ENCODE assay signal across 11 cellular contexts in genomic region chr1:186819140-186819539, GRCh38. TPM values are rescaled to one million over a fixed set of nuclear protein-coding genes. Genes with fewer than 3 reads are reported as not detected.
DNase-seq lines count a peak whose midpoint lies in the region; ATAC-seq and TF ChIP-seq lines count a peak whose summit lies in the region.
"Had no signal": no experiment of that assay in that cellular context is flagged by ENCODE, and none has a peak within 500 bp of the region (broad histone marks: within the 10 kb centered on the region; RNA-seq: fewer than 3 reads in every experiment).

No MANE protein-coding gene starts in this region.

- no peak for TF ChIP-seq CTCF in MM.1S (IDR thresholded peaks at IDR 0.05; ENCODE audit: low read length)
- no peak for TF ChIP-seq CTCF in left ventricle myocardium inferior (IDR thresholded peaks at IDR 0.05; ENCODE audit: borderline replicate concordance)

- H3F3A ChIP-seq in MM.1S (ENCODE audit: insufficient read depth, low read length) = peaks cover 4% of the 10 kb centered on the region; the same call in 1 of the 2 replicates

- peak overlapping the region; percentile 23; the same call in 1 of the 2 replicates for H3K4me3 ChIP-seq in MM.1S (ENCODE audit: low read length)
- no peak overlapping the region for H3K4me3 ChIP-seq in left ventricle myocardium inferior

- peak overlapping the region; percentile 26; the same call in 1 of the 2 replicates for H3K9ac ChIP-seq in MM.1S (ENCODE audit: low read length)

- DNase-seq in MM.1S (peak; percentile 73), hepatic stellate cell (ENCODE audit: low spot score) (peak; percentile 43), DMS79 (lab: John Stamatoyannopoulos, UW) (no peak), putamen (ENCODE audit: low spot score) (no peak), left ventricle myocardium inferior (no peak), NCI-H187 (lab: John Stamatoyannopoulos, UW) (no peak)
- DNase-seq: activated CD4-positive, alpha-beta T cell treated with anti-CD3 and anti-CD28 coated beads, Interleukin-2, amount 10 ng/mL, durations not matched to agents 24 days and 14 days; effector memory CD4-positive, alpha-beta T cell had no signal

- H3K79me2 ChIP-seq in MM.1S (ENCODE audit: low read length) = no peaks in the 10 kb centered on the region

- peak overlapping the region; percentile 29 for H2AFZ ChIP-seq in MM.1S (ENCODE audit: low read length)

- H3K4me1 ChIP-seq in MM.1S (ENCODE audit: low read length) = peaks cover 22% of the 10 kb centered on the region
- no peaks in the 10 kb centered on the region for H3K4me1 ChIP-seq in left ventricle myocardium inferior

- no peaks in the 10 kb centered on the region for H4K20me1 ChIP-seq in MM.1S (ENCODE audit: insufficient read depth, low read length)

- H3K27ac ChIP-seq in MM.1S (ENCODE audit: low read length) (peak overlapping the region; percentile 65), left ventricle myocardium inferior (replicated peaks) (no peak overlapping the region)

- peak overlapping the region; percentile 58 for H3K4me2 ChIP-seq in MM.1S (ENCODE audit: low read depth, low read length)

- intact Hi-C loops in left ventricle myocardium inferior (cut with micrococcal nuclease) = no loop called here

- no peaks in the 10 kb centered on the region for H3K27me3 ChIP-seq in MM.1S (replicated peaks; ENCODE audit: insufficient read depth, low read length)
- H3K27me3 ChIP-seq in left ventricle myocardium inferior (ENCODE audit: low read depth) = no peaks in the 10 kb centered on the region

- no peaks in the 10 kb centered on the region for H3K9me3 ChIP-seq in MM.1S (replicated peaks; ENCODE audit: insufficient read depth, low read length)
- no peaks in the 10 kb centered on the region for H3K9me3 ChIP-seq in left ventricle myocardium inferior (replicated peaks)

- no peaks in the 10 kb centered on the region for H3K36me3 ChIP-seq in MM.1S (replicated peaks; ENCODE audit: insufficient read depth, low read length)
- no peaks in the 10 kb centered on the region for H3K36me3 ChIP-seq in left ventricle myocardium inferior

- no peaks in the 10 kb centered on the region for H3K9me2 ChIP-seq in MM.1S (replicated peaks; ENCODE audit: insufficient read depth, low read length)

- ATAC-seq in GM18520 (IDR thresholded peaks at IDR 0.05; ENCODE audit: unreplicated experiment) (peak; percentile 62), HG02610 (IDR thresholded peaks at IDR 0.05; ENCODE audit: unreplicated experiment) (peak; percentile 84)

RNA-seq across cellular contexts. Expression of gene PLA2G4A, which starts 9.6 kb away (rescaled TPM):
- total RNA-seq in left ventricle myocardium inferior = 2.7 TPM
- total RNA-seq: myocyte had no signal

Comparison
In these comparisons a context has a peak if more than half of its experiments do, and no peak if none do; other contexts are left out.
1. DNase-seq: peak in MM.1S (single experiment) and hepatic stellate cell (single experiment); none in DMS79 (single experiment), putamen (single experiment), left ventricle myocardium inferior (single experiment) and NCI-H187 (0 of 2).